In genomic region chr3:182941719-182942118, GRCh38 we compare ENCODE assay signal across 9 cellular contexts.
"Had no signal": no experiment of that assay in that cellular context is flagged by ENCODE, and none has a peak within 500 bp of the region (broad histone marks: within the 10 kb centered on the region; RNA-seq: fewer than 3 reads in every experiment).

No MANE protein-coding gene starts in this region.

- H3K27ac ChIP-seq: GM23248 had no signal

- H2AFZ ChIP-seq: GM23248, GM23338 had no signal

- ATAC-seq: HCT116 had no signal

- H3K4me2 ChIP-seq: GM23338 had no signal

- H3K9ac ChIP-seq: GM23248 had no signal

- H3K9me3 ChIP-seq: HAP-1 had no signal

- H3K4me3 ChIP-seq: GM23248, GM23338, HAP-1 had no signal

- DNase-seq: GM23248, GOT3, H7, H9, HCEC 1CT, HFFc6 had no signal
